8 cellular contexts compared by ENCODE assay signal in genomic region chr19:46603752-46604241, GRCh38. TPM values are rescaled to one million over a fixed set of nuclear protein-coding genes. Genes with fewer than 3 reads are reported as not detected.
DNase-seq lines count a peak whose midpoint lies in the region; ATAC-seq and TF ChIP-seq lines count a peak whose summit lies in the region.

No MANE protein-coding gene starts in this region.

- CTCF ChIA-PET in CD4-positive, alpha-beta T cell (lab: Charles Lee), result interaction anchor here (1.7 to 4.4 kb wide), 2 partner anchors 10 to 58 kb away, joined by 4 to 33 read pairs; partner anchors contain the start of gene DACT3

- no peak for DNase-seq in CD4-positive, alpha-beta T cell
- peak in 1 of 3 donors; percentile 11 for DNase-seq in Peyer's patch
- DNase-seq in esophagus muscularis mucosa (ENCODE audit: extremely low spot score), result no peak
- no peak for DNase-seq in psoas muscle
- no peak for DNase-seq in NCI-H1105 treated with DMSO at 0.1 percent for 48 hours (lab: John Stamatoyannopoulos, UW)
- DNase-seq in NCI-H226, result no peak
- DNase-seq in NCI-H526 (lab: John Stamatoyannopoulos, UW), result no peak
- no peak for DNase-seq in NCI-H1930 (lab: John Stamatoyannopoulos, UW)

- intact Hi-C loops in CD4-positive, alpha-beta T cell (cut with DNase I, micrococcal nuclease), result loop anchor here in 1 of 2 experiments (5.0 to 10.0 kb wide), 4 partner anchors 144 to 671 kb away; partner anchors contain the start of genes AP2S1, FKRP, INAFM1 and STRN4
- intact Hi-C loops in esophagus muscularis mucosa (cut with DNase I) (no loop called here), psoas muscle (cut with DNase I) (no loop called here)

- TF ChIP-seq CTCF in CD4-positive, alpha-beta T cell (IDR thresholded peaks at IDR 0.05), result no peak
- no peak for TF ChIP-seq CTCF in Peyer's patch (IDR thresholded peaks at IDR 0.05)
- TF ChIP-seq CTCF in esophagus muscularis mucosa (IDR thresholded peaks at IDR 0.05), result no peak
- no peak for TF ChIP-seq CTCF in psoas muscle (IDR thresholded peaks at IDR 0.05)

- TF ChIP-seq EP300 in esophagus muscularis mucosa (IDR thresholded peaks at IDR 0.05), result no peak

- H3K9me3 ChIP-seq in CD4-positive, alpha-beta T cell (ENCODE audit: control insufficient read depth, low read length), result no peaks in the 10 kb centered on the region
- no peaks in the 10 kb centered on the region for H3K9me3 ChIP-seq in Peyer's patch
- H3K9me3 ChIP-seq in esophagus muscularis mucosa, result no peaks in the 10 kb centered on the region
- H3K9me3 ChIP-seq in psoas muscle, result peaks cover 6% of the 10 kb centered on the region

- no peak for TF ChIP-seq POLR2A in Peyer's patch (IDR thresholded peaks at IDR 0.05)
- TF ChIP-seq POLR2A in esophagus muscularis mucosa (IDR thresholded peaks at IDR 0.05; ENCODE audit: low read depth), result no peak

- 81% methylated on average over 3 of the region's 9 CpGs for WGBS in esophagus muscularis mucosa
- 59 to 74% (median 62%) methylated on average over 9 of the region's 9 CpGs for WGBS in psoas muscle, 3 donors

- no peaks in the 10 kb centered on the region for H3K27me3 ChIP-seq in CD4-positive, alpha-beta T cell (ENCODE audit: control insufficient read depth, insufficient read depth, low read length)
- H3K27me3 ChIP-seq in Peyer's patch (no peaks in the 10 kb centered on the region), esophagus muscularis mucosa (no peaks in the 10 kb centered on the region), psoas muscle (ENCODE audit: insufficient read depth in 3 of 3, low read length in 2 of 3) (no peaks in the 10 kb centered on the region)

- H3K9me3 Mint-ChIP-seq in CD4-positive, alpha-beta T cell, result no peaks in the 10 kb centered on the region

- peak overlapping the region; percentile 100 for H3K27ac Mint-ChIP-seq in CD4-positive, alpha-beta T cell

- H3K4me1 Mint-ChIP-seq in CD4-positive, alpha-beta T cell (ENCODE audit: low read depth), result peaks cover 62% of the 10 kb centered on the region

- peaks cover 58% of the 10 kb centered on the region for H3K36me3 Mint-ChIP-seq in CD4-positive, alpha-beta T cell (ENCODE audit: low read depth)

- peak overlapping the region in 2 of 4 donors; percentile 99 to 100 for H3K4me3 ChIP-seq in Peyer's patch
- peak overlapping the region in 3 of 4 donors; percentile 7 to 99 (median 85) for H3K4me3 ChIP-seq in esophagus muscularis mucosa
- H3K4me3 ChIP-seq in psoas muscle, result peak overlapping the region; percentile 82

- H3K36me3 ChIP-seq in Peyer's patch (peaks cover 0 to 36% (median 0%) of the 10 kb centered on the region in 3 donors), esophagus muscularis mucosa (peaks cover 11 to 36% (median 31%) of the 10 kb centered on the region in 4 donors), psoas muscle (ENCODE audit: insufficient read depth in 1 of 2, low read depth in 1 of 2) (peaks cover 0 to 37% of the 10 kb centered on the region in 2 donors)

- POLR2A ChIA-PET in CD4-positive, alpha-beta T cell (lab: Charles Lee), result interaction anchor here (1.4 to 5.0 kb wide), 2 partner anchors 9 to 13 kb away, joined by 4 to 215 read pairs; no protein-coding TSS in a partner anchor

- H3K27ac ChIP-seq in CD4-positive, alpha-beta T cell (ENCODE audit: low read depth, low read length), result peak overlapping the region; percentile 48
- peak overlapping the region; percentile 89 to 97 (median 94) for H3K27ac ChIP-seq in Peyer's patch
- H3K27ac ChIP-seq in esophagus muscularis mucosa (replicated peaks in 1 of 4), result peak overlapping the region in 3 of 4 donors; percentile 96 to 98 (median 97)
- H3K27ac ChIP-seq in psoas muscle, result peak overlapping the region; percentile 97

- ATAC-seq in CD4-positive, alpha-beta T cell (ENCODE audit: poor library complexity), result no peak
- ATAC-seq in psoas muscle, result no peak

- no peaks in the 10 kb centered on the region for H3K27me3 Mint-ChIP-seq in CD4-positive, alpha-beta T cell

- H3K4me1 ChIP-seq in Peyer's patch (peaks cover 0 to 30% (median 5%) of the 10 kb centered on the region in 4 donors), esophagus muscularis mucosa (peaks cover 46 to 67% (median 61%) of the 10 kb centered on the region in 4 donors), psoas muscle (peaks cover 22% of the 10 kb centered on the region)

- H3K4me3 Mint-ChIP-seq in CD4-positive, alpha-beta T cell, result peak overlapping the region; percentile 95

RNA-seq across cellular contexts. Expression of gene CALM3, which starts 2.7 kb away (rescaled TPM):
- total RNA-seq in CD4-positive, alpha-beta T cell, result 100 to 1,000 TPM; 169 to 173 TPM
- total RNA-seq in Peyer's patch (100 to 1,000 TPM; 134 to 282 (median 237) TPM), esophagus muscularis mucosa (100 to 1,000 TPM; 114 to 155 (median 129) TPM), psoas muscle (100 to 1,000 TPM; 142 to 192 (median 175) TPM)
- polyA plus RNA-seq in psoas muscle, result 100 to 1,000 TPM; 120 to 145 (median 124) TPM

RNA-seq across cellular contexts. Expression of gene PTGIR, which starts 21.1 kb away (rescaled TPM):
- under 1 TPM; 0.87 to 0.96 TPM for total RNA-seq in CD4-positive, alpha-beta T cell
- total RNA-seq in Peyer's patch (1 to 10 TPM in 2 of 4 donors, not detected in 2; 3.4 to 5.8 TPM), esophagus muscularis mucosa (1 to 10 TPM; 5.9 to 9.1 (median 7.1) TPM), psoas muscle (1 to 10 TPM in 3 of 4 donors, under 1 TPM in 1; 0.82 to 7.0 (median 2.3) TPM)
- 1 to 10 TPM in 1 of 3 donors, under 1 TPM in 2; 0.74 to 1.2 (median 0.75) TPM for polyA plus RNA-seq in psoas muscle

RNA-seq across cellular contexts. Expression of gene GNG8, which starts 32.2 kb away (rescaled TPM):
- total RNA-seq in CD4-positive, alpha-beta T cell, result not detected
- total RNA-seq in Peyer's patch, result not detected
- total RNA-seq in esophagus muscularis mucosa, result not detected
- not detected for total RNA-seq in psoas muscle
- not detected for polyA plus RNA-seq in psoas muscle

RNA-seq across cellular contexts. Expression of gene DACT3, which starts 57.2 kb away (rescaled TPM):
- total RNA-seq in CD4-positive, alpha-beta T cell, result under 1 TPM; 0.11 TPM
- 1 to 10 TPM in 2 of 4 donors, under 1 TPM in 2; 0.53 to 2.3 (median 1.4) TPM for total RNA-seq in Peyer's patch
- 100 to 1,000 TPM in 1 of 4 donors, 10 to 100 TPM in 3; 46.7 to 119 (median 65.1) TPM for total RNA-seq in esophagus muscularis mucosa
- 1 to 10 TPM in 3 of 4 donors, under 1 TPM in 1; 0.76 to 1.6 (median 1.1) TPM for total RNA-seq in psoas muscle
- polyA plus RNA-seq in psoas muscle, result under 1 TPM; 0.44 to 0.66 (median 0.53) TPM
